ENCODE assay signal across 7 cellular contexts in the genomic region with DNA sequence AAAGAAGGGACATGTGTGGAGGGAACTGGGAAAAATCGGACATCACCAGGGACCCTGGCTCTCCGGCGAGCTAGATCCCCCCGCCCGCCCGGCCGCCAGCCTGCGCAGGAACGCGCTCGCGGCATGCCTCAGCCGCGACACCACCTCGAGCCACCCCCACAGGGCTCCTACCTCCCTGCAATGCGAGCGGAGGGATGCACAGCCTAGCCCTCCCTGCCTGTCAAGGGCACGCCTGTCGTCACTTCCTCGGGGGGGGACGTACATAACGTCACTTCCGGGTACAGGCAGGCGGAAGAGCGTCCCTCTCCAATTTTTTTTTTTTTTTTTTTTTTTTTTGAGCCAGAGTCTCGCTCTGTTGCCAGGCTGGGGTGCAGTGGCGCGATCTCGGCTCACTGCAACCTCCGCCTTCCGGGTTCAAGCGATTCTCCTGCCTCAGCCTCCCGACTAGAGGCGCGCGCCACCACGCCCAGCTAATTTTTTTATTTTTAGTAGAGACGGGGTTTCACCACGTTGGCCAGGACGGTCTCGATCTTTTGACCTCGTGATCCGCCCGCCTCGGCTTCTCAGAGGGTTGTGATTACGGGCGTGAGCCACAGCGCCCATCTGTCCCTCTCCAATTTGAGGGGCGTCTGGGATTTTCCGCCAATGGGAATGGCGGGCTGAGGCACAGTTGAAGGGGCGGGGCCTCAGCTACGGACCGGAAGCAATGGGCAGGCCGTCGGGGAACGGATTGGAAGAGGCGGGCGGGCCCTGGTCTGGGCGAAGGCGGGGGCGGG.
A peak's percentile ranks its signal among the peaks of the same experiment; 100 is the strongest.
DNase-seq lines count a peak whose midpoint lies in the region; ATAC-seq and TF ChIP-seq lines count a peak whose summit lies in the region.

A gene with protein sequence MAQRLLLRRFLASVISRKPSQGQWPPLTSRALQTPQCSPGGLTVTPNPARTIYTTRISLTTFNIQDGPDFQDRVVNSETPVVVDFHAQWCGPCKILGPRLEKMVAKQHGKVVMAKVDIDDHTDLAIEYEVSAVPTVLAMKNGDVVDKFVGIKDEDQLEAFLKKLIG (minus strand): TSS at position 248 of the 776 bp plus-strand sequence. CDS start 803 bp downstream, outside the sequence.

- ATAC-seq in GM18505 (IDR thresholded peaks at IDR 0.05; ENCODE audit: unreplicated experiment) (peak; percentile 75), HG02981 (IDR thresholded peaks at IDR 0.05; ENCODE audit: unreplicated experiment) (peak; percentile 74)

- DNase-seq in NCI-H2081 (lab: John Stamatoyannopoulos, UW) (peak; percentile 91 to 92), T1000 (lab: John Stamatoyannopoulos, UW) (peak; percentile 91), astrocyte of the hippocampus (ENCODE audit: low read depth, low spot score) (peak; percentile 98), hepatic stellate cell (ENCODE audit: low spot score) (peak; percentile 95), retina (peak; percentile 98)

- peak; percentile 96 for TF ChIP-seq POLR2A in GM18505 (IDR thresholded peaks at IDR 0.05; ENCODE audit: borderline replicate concordance, extremely low read depth, insufficient read depth, insufficient read length)

Comparison
In these comparisons a context has a peak if more than half of its experiments do, and no peak if none do; other contexts are left out.
1. Peak in every context shown above with its lines: DNase-seq and ATAC-seq.